ENCODE assay signal across 2 cellular contexts in the genomic region with DNA sequence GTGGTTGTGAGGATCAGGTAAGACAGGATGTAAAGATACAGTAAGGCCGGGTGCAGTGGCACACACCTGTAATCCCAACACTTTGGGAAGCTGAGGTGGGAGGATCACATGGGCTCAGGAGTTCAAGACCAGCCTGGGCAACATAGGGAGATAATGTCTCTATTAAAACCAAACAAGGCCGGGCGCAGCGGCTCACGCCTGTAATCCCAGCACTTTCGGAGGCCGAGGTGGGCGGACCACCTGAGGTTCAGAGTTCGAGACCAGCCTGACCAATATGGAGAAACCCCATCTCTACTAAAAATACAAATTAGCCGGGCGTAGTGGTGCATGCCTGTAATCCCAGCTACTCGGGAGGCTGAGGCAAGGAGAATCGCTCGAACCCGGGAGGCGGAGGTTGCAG. TPM values are rescaled to one million over a fixed set of nuclear protein-coding genes. Genes with fewer than 3 reads are reported as not detected.
"Had no signal": no experiment of that assay in that cellular context is flagged by ENCODE, and none has a peak within 500 bp of the region (broad histone marks: within the 10 kb centered on the region; RNA-seq: fewer than 3 reads in every experiment).

No MANE protein-coding gene starts in this region.

RNA-seq across cellular contexts. Expression of a gene that starts 33.7 kb away (rescaled TPM):
- total RNA-seq: naive thymus-derived CD8-positive, alpha-beta T cell; osteoblast had no signal
- polyA plus RNA-seq: naive thymus-derived CD8-positive, alpha-beta T cell had no signal
